ENCODE assay signal across 8 cellular contexts in genomic region chr17:7306911-7307685, GRCh38. TPM values are rescaled to one million over a fixed set of nuclear protein-coding genes. Genes with fewer than 3 reads are reported as not detected.
DNase-seq lines count a peak whose midpoint lies in the region; ATAC-seq and TF ChIP-seq lines count a peak whose summit lies in the region.

Gene EIF5A, plus strand, starts transcription at chr17:7307628. Its CDS starts 2,008 bp downstream, at chr17:7309636.

- no peaks in the 10 kb centered on the region for H3K27me3 Mint-ChIP-seq in activated naive CD4-positive, alpha-beta T cell treated with anti-CD3 and anti-CD28 coated beads, Interleukin-2, amount 50 U/mL, for 24 hours

- no peaks in the 10 kb centered on the region for H3K9me3 Mint-ChIP-seq in activated naive CD4-positive, alpha-beta T cell treated with anti-CD3 and anti-CD28 coated beads, Interleukin-2, amount 50 U/mL, for 24 hours

- H3K4me3 Mint-ChIP-seq in activated naive CD4-positive, alpha-beta T cell treated with anti-CD3 and anti-CD28 coated beads, Interleukin-2, amount 50 U/mL, for 24 hours: peak within 1 kb of the TSS; percentile 94

- H3K27me3 ChIP-seq in suprapubic skin: no peaks in the 10 kb centered on the region

- H3K4me1 Mint-ChIP-seq in activated naive CD4-positive, alpha-beta T cell treated with anti-CD3 and anti-CD28 coated beads, Interleukin-2, amount 50 U/mL, for 24 hours: peaks cover 29% of the 10 kb centered on the region

- H3K36me3 ChIP-seq in suprapubic skin: peaks cover 28% of the 10 kb centered on the region

- H3K4me1 ChIP-seq in suprapubic skin: peaks cover 36% of the 10 kb centered on the region

- no peak for TF ChIP-seq CTCF in suprapubic skin (IDR thresholded peaks at IDR 0.05)

- H3K4me3 ChIP-seq in suprapubic skin: peak within 1 kb of the TSS; percentile 86

- ATAC-seq in HG02571 (IDR thresholded peaks at IDR 0.05; ENCODE audit: unreplicated experiment) (peak; percentile 69), SK-N-SH treated with all-trans-retinoic acid at 6 μM for 48 hours (peak; percentile 85)

- WGBS in suprapubic skin: under 1% methylated on average over 58 of the region's 64 CpGs

- H3K27ac ChIP-seq in suprapubic skin: peak within 1 kb of the TSS; percentile 96

- peak within 1 kb of the TSS; percentile 99 for H3K27ac Mint-ChIP-seq in activated naive CD4-positive, alpha-beta T cell treated with anti-CD3 and anti-CD28 coated beads, Interleukin-2, amount 50 U/mL, for 24 hours

- no peaks in the 10 kb centered on the region for H3K9me3 ChIP-seq in suprapubic skin

- peak; percentile 52 to 81 for TF ChIP-seq POLR2A in suprapubic skin (IDR thresholded peaks at IDR 0.05)

- DNase-seq in GM04504 (ENCODE audit: low read depth) (peak; percentile 100), NCI-H1092 (lab: John Stamatoyannopoulos, UW) (peak; percentile 98), germinal center (ENCODE audit: low spot score) (peak; percentile 99), nucleus accumbens (lab: John Stamatoyannopoulos, UW) (peak; percentile 94 to 100 (median 99)), suprapubic skin (ENCODE audit: low spot score in 2 of 2) (peak; percentile 100)

- TF ChIP-seq EP300 in suprapubic skin (IDR thresholded peaks at IDR 0.05): no peak

- H3K36me3 Mint-ChIP-seq in activated naive CD4-positive, alpha-beta T cell treated with anti-CD3 and anti-CD28 coated beads, Interleukin-2, amount 50 U/mL, for 24 hours: peaks cover 27% of the 10 kb centered on the region

TF ChIP-seq in SK-N-SH treated with all-trans-retinoic acid at 6 μM for 48 hours, 23 proteins besides CTCF, POLR2A, EP300 and RAD21:
- no peak for TF ChIP-seq OSR1 (CRISPR knock-in tag; IDR thresholded peaks at IDR 0.05)
- TF ChIP-seq ZC3H10 (CRISPR knock-in tag; IDR thresholded peaks at IDR 0.05): no peak
- no peak for TF ChIP-seq ZNF70 (CRISPR knock-in tag; IDR thresholded peaks at IDR 0.05)
- TF ChIP-seq RARB (CRISPR knock-in tag; IDR thresholded peaks at IDR 0.05): no peak
- no peak for TF ChIP-seq TOX (CRISPR knock-in tag; IDR thresholded peaks at IDR 0.05; ENCODE audit: borderline replicate concordance)
- TF ChIP-seq ZFP3 (CRISPR knock-in tag; IDR thresholded peaks at IDR 0.05): no peak
- no peak for TF ChIP-seq SNAI2 (CRISPR knock-in tag; IDR thresholded peaks at IDR 0.05)
- TF ChIP-seq, protein P1, sequence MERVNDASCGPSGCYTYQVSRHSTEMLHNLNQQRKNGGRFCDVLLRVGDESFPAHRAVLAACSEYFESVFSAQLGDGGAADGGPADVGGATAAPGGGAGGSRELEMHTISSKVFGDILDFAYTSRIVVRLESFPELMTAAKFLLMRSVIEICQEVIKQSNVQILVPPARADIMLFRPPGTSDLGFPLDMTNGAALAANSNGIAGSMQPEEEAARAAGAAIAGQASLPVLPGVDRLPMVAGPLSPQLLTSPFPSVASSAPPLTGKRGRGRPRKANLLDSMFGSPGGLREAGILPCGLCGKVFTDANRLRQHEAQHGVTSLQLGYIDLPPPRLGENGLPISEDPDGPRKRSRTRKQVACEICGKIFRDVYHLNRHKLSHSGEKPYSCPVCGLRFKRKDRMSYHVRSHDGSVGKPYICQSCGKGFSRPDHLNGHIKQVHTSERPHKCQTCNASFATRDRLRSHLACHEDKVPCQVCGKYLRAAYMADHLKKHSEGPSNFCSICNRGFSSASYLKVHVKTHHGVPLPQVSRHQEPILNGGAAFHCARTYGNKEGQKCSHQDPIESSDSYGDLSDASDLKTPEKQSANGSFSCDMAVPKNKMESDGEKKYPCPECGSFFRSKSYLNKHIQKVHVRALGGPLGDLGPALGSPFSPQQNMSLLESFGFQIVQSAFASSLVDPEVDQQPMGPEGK (CRISPR knock-in tag; IDR thresholded peaks at IDR 0.05; ENCODE audit: borderline replicate concordance): no peak
- TF ChIP-seq ZNF565 (CRISPR knock-in tag; conservative IDR thresholded peaks at IDR 0.05; ENCODE audit: low read depth): no peak
- no peak for TF ChIP-seq ISL1 (CRISPR knock-in tag; IDR thresholded peaks at IDR 0.05)

RNA-seq across cellular contexts. Expression of gene EIF5A, which starts in this region (rescaled TPM):
- 100 to 1,000 TPM; 172 to 314 (median 239) TPM for total RNA-seq in suprapubic skin

Comparison
In these comparisons a context has a peak if more than half of its experiments do, and no peak if none do; other contexts are left out.
1. Peak in every context shown above with its lines: DNase-seq, ATAC-seq, H3K4me3 ChIP-seq and H3K27ac ChIP-seq.